Comparison of ENCODE assay signal across 13 cellular contexts in genomic region chr5:32785639-32786216, GRCh38.
DNase-seq lines count a peak whose midpoint lies in the region; TF ChIP-seq lines count a peak whose summit lies in the region.
"Had no signal": no experiment of that assay in that cellular context is flagged by ENCODE, and none has a peak within 500 bp of the region (broad histone marks: within the 10 kb centered on the region; RNA-seq: fewer than 3 reads in every experiment).

No MANE protein-coding gene starts in this region.

- no peaks in the 10 kb centered on the region for H3K27me3 ChIP-seq in osteoblast (ENCODE audit: insufficient read depth, low read length)
- H3K27me3 ChIP-seq: esophagus squamous epithelium had no signal

- no peak overlapping the region for H2AFZ ChIP-seq in osteoblast (ENCODE audit: low read length)
- H2AFZ ChIP-seq: parathyroid adenoma had no signal

- peak overlapping the region; percentile 47 for H3K27ac ChIP-seq in osteoblast (ENCODE audit: low read depth, low read length)
- H3K27ac ChIP-seq: esophagus squamous epithelium, parathyroid adenoma had no signal

- H3K4me2 ChIP-seq in osteoblast (ENCODE audit: insufficient read depth, low read length) = peak overlapping the region; percentile 3

- DNase-seq in ELR (ENCODE audit: low read depth) = peak; percentile 21
- DNase-seq in NCI-H1048 (lab: John Stamatoyannopoulos, UW) = peak; percentile 74
- peak; percentile 57 to 75 for DNase-seq in cardiac fibroblast (ENCODE audit: low read depth in 2 of 2)
- no peak for DNase-seq in osteoblast (ENCODE audit: insufficient read length, low spot score, missing footprints)
- DNase-seq in NOMO-1 (lab: John Stamatoyannopoulos, UW; ENCODE audit: unreplicated experiment in 2 of 2) = no peak
- DNase-seq in NCI-H146 treated with DMSO at 0.1 percent for 48 hours (lab: John Stamatoyannopoulos, UW; ENCODE audit: unreplicated experiment) = no peak
- DNase-seq in posterior vena cava (ENCODE audit: low spot score) = no peak
- DNase-seq in RKO (ENCODE audit: low spot score) = no peak
- DNase-seq: esophagus squamous epithelium, left colon, NCI-H1436 treated with DMSO at 0.1 percent for 48 hours, T-helper 9 cell had no signal

- H3K4me1 ChIP-seq in osteoblast (ENCODE audit: insufficient read depth, low read length) = peaks cover 31% of the 10 kb centered on the region
- H3K4me1 ChIP-seq: esophagus squamous epithelium, parathyroid adenoma had no signal

- no peaks in the 10 kb centered on the region for H4K20me1 ChIP-seq in osteoblast (ENCODE audit: insufficient read depth, low read length)

- no peaks in the 10 kb centered on the region for H3K79me2 ChIP-seq in osteoblast (ENCODE audit: insufficient read depth, low read length)
- H3K79me2 ChIP-seq: parathyroid adenoma had no signal

- intact Hi-C loops in posterior vena cava (cut with DNase I) = no loop called here

- peaks cover 53% of the 10 kb centered on the region for H3K36me3 ChIP-seq in osteoblast (ENCODE audit: insufficient read depth, low read length)

- no peak for TF ChIP-seq CTCF in cardiac fibroblast (IDR thresholded peaks at IDR 0.05; ENCODE audit: low read depth, low read length)
- no peak for TF ChIP-seq CTCF in osteoblast (IDR thresholded peaks at IDR 0.05; ENCODE audit: extremely low read depth, low read depth, low read length)

- H3K4me3 ChIP-seq in cardiac fibroblast (replicated peaks in 1 of 2; ENCODE audit: low read depth in 2 of 2, low read length in 2 of 2) (no peak overlapping the region), osteoblast (ENCODE audit: insufficient read depth, low read length) (no peak overlapping the region)
- H3K4me3 ChIP-seq: esophagus squamous epithelium had no signal

- H3K9me3 ChIP-seq in osteoblast (ENCODE audit: low read depth, low read length) = no peaks in the 10 kb centered on the region
- H3K9me3 ChIP-seq: esophagus squamous epithelium had no signal

Comparison
In these comparisons a context has a peak if more than half of its experiments do, and no peak if none do; other contexts are left out.
1. DNase-seq: peak in ELR (single experiment), NCI-H1048 (single experiment) and cardiac fibroblast (2 of 2); none in osteoblast (single experiment), NOMO-1 (0 of 2), NCI-H146 treated with DMSO at 0.1 percent for 48 hours (single experiment), posterior vena cava (single experiment) and RKO (single experiment).